Comparison of ENCODE assay signal across 8 cellular contexts in genomic region chr11:2301631-2302272, GRCh38. TPM values are rescaled to one million over a fixed set of nuclear protein-coding genes. Genes with fewer than 3 reads are reported as not detected.
DNase-seq lines count a peak whose midpoint lies in the region; ATAC-seq, FAIRE-seq and TF ChIP-seq lines count a peak whose summit lies in the region.

C11orf21 (minus strand) TSS chr11:2301918; CDS start chr11:2301808, 110 bp downstream.
TSPAN32 (plus strand) TSS chr11:2302013; CDS start chr11:2302150, 137 bp downstream.

- no peak for TF ChIP-seq CTCF in D721Med (IDR thresholded peaks at IDR 0.05; ENCODE audit: insufficient read depth, missing control alignments)

- FAIRE-seq in D721Med (lab: Jason Lieb, UNC) = no peak

- peak; percentile 92 for DNase-seq in GF-D8 (lab: John Stamatoyannopoulos, UW)
- peak; percentile 69 for DNase-seq in MG63
- peak; percentile 58 for DNase-seq in activated T-cell treated with anti-CD3 and anti-CD28 coated beads, Interleukin-2, amount 50 U/mL, for 1 hour
- DNase-seq in left ventricle myocardium superior = peak; percentile 73
- peak; percentile 21 to 42 for DNase-seq in stimulated activated CD8-positive, alpha-beta memory T cell treated with anti-CD3 and anti-CD28 coated beads, Interleukin-7, amount 100 ng/mL, for 4 hours (ENCODE audit: low read depth in 2 of 2)
- no peak for DNase-seq in D721Med (ENCODE audit: insufficient read length, low spot score)

- ATAC-seq in left ventricle myocardium superior = peak; percentile 43
- no peak for ATAC-seq in HG03457 (IDR thresholded peaks at IDR 0.05; ENCODE audit: unreplicated experiment)
- ATAC-seq in HG03469 (IDR thresholded peaks at IDR 0.05; ENCODE audit: unreplicated experiment) = no peak

- no peaks in the 10 kb centered on the region for H3K9me3 ChIP-seq in MG63

- H3K4me3 ChIP-seq in MG63 = peak within 1 kb of the TSS; percentile 39

- intact Hi-C loops in left ventricle myocardium superior (cut with micrococcal nuclease) = no loop called here

- H3K36me3 ChIP-seq in MG63 = no peaks in the 10 kb centered on the region

- H3K27me3 ChIP-seq in MG63 = no peaks in the 10 kb centered on the region

RNA-seq across cellular contexts. Expression of gene C11orf21, which starts in this region (rescaled TPM):
- total RNA-seq in MG63 (2014; rRNA removed; shearing (Covaris generic); ENCODE audit: low replicate concordance) = 8.4 and 18.1 TPM in 2 replicates
- total RNA-seq in left ventricle myocardium superior = 66.5 TPM

RNA-seq across cellular contexts. Expression of gene TSPAN32, which starts in this region (rescaled TPM):
- 4.3 and 6.0 TPM in 2 replicates for total RNA-seq in MG63 (2014; rRNA removed; shearing (Covaris generic); ENCODE audit: low replicate concordance)
- 19.9 TPM for total RNA-seq in left ventricle myocardium superior
